Comparison of ENCODE assay signal across 11 cellular contexts in the genomic region with DNA sequence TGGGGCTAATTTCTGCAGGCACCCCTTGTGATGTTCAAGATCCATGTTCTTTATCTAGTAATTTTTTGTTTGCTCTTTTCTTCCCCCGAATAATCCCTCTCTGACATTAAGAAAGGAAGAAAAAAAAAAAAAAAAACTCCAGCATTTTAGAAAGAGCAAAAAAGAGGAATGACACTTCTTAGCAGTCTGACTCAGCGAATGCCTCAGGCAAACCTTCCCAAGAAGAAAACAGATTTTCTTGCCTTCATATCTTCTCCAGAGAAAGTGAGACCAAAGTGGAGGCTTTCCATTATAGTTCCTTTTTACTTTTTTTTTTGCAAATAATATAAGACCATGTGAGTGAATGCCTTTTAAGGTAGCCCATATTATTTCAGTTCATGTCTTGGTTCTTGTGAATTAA.
"Had no signal": no experiment of that assay in that cellular context is flagged by ENCODE, and none has a peak within 500 bp of the region (broad histone marks: within the 10 kb centered on the region; RNA-seq: fewer than 3 reads in every experiment).

No MANE protein-coding gene starts in this region.

- H3K4me1 ChIP-seq: breast epithelium, left lung, upper lobe of right lung had no signal

- H3K9me3 ChIP-seq: breast epithelium, left lung, upper lobe of right lung had no signal

- H3K27ac ChIP-seq: breast epithelium, left lung, upper lobe of right lung had no signal

- DNase-seq: activated B cell treated with CpG ODN at 0.5 μM for 24 hours; activated CD4-positive, alpha-beta T cell treated with anti-CD3 and anti-CD28 coated beads, Interleukin-2, amount 10 ng/mL, durations not matched to agents 24 days and 14 days; activated naive CD4-positive, alpha-beta T cell treated with anti-CD3 and anti-CD28 coated beads, Interleukin-2, amount 10 ng/mL, durations not matched to agents 7 days and 5 days; anterior cingulate cortex; immature natural killer cell; left lung; stimulated activated CD4-positive, alpha-beta T cell treated with anti-CD3 and anti-CD28 coated beads, Interleukin-2, amount 100 ng/mL, for 48 hours; stimulated activated naive CD4-positive, alpha-beta T cell treated with Interleukin-2 at 50 U/mL for 16 hours; upper lobe of right lung had no signal

- H3K4me3 ChIP-seq: breast epithelium, left lung, upper lobe of right lung had no signal

- ATAC-seq: activated T-helper 17 cell treated with anti-CD3 and anti-CD28 coated beads, Interleukin-2, amount 50 U/mL, for 72 hours; left lung; upper lobe of right lung had no signal

- H3K36me3 ChIP-seq: breast epithelium, left lung, upper lobe of right lung had no signal

- H3K27me3 ChIP-seq: breast epithelium, left lung, upper lobe of right lung had no signal
